In genomic region chr6:158464483-158464882, GRCh38 we compare ENCODE assay signal across 21 cellular contexts.
DNase-seq lines count a peak whose midpoint lies in the region; ATAC-seq and TF ChIP-seq lines count a peak whose summit lies in the region.
"Had no signal": no experiment of that assay in that cellular context is flagged by ENCODE, and none has a peak within 500 bp of the region (broad histone marks: within the 10 kb centered on the region; RNA-seq: fewer than 3 reads in every experiment).

No MANE protein-coding gene starts in this region.

- H4K20me1 ChIP-seq in GM23338 (replicated peaks; ENCODE audit: insufficient read depth), result 0 out of 2 replicates have a peak, but pooled peaks cover 3% of the 10 kb centered on the region
- H4K20me1 ChIP-seq: BLaER1 had no signal

- H3K9me3 ChIP-seq in NT2/D1 (ENCODE audit: insufficient read depth, low read length) (peaks cover 9% of the 10 kb centered on the region; the same call in 1 of the 2 replicates), vagina (no peaks in the 10 kb centered on the region), left lung (no peaks in the 10 kb centered on the region)
- H3K9me3 ChIP-seq: MG63 had no signal

- peak overlapping the region; percentile 50 for H3K4me2 ChIP-seq in GM23338
- H3K4me2 ChIP-seq: BLaER1 had no signal

- H3K36me3 ChIP-seq in GM23338 (ENCODE audit: insufficient read depth), result no peaks in the 10 kb centered on the region
- H3K36me3 ChIP-seq in NT2/D1 (ENCODE audit: insufficient read depth, insufficient read length, low read length), result peaks cover 4% of the 10 kb centered on the region
- H3K36me3 ChIP-seq in vagina, result peaks cover 0 to 6% of the 10 kb centered on the region in 2 donors
- peaks cover 0 to 5% of the 10 kb centered on the region in 2 donors for H3K36me3 ChIP-seq in left lung

- H3K4me3 ChIP-seq in GM23338 (peak overlapping the region; percentile 0; the same call in 1 of the 2 replicates), NT2/D1 (ENCODE audit: insufficient read length, low read depth) (no peak overlapping the region), vagina (no peak overlapping the region), left lung (no peak overlapping the region)
- H3K4me3 ChIP-seq: BLaER1, MG63 had no signal

- no peaks in the 10 kb centered on the region; the same call in 1 of the 2 replicates for H3F3A ChIP-seq in GM23338 (replicated peaks; ENCODE audit: low read depth)

- peaks cover 75% of the 10 kb centered on the region for H3K4me1 Mint-ChIP-seq in GM23338
- H3K4me1 Mint-ChIP-seq: CD4-positive, CD25-positive, alpha-beta regulatory T cell had no signal

- H3K4me1 ChIP-seq in GM23338 (ENCODE audit: insufficient read depth), result peaks cover 53% of the 10 kb centered on the region
- H3K4me1 ChIP-seq in NT2/D1 (ENCODE audit: insufficient read depth, insufficient read length), result no peaks in the 10 kb centered on the region
- H3K4me1 ChIP-seq in vagina, result no peaks in the 10 kb centered on the region
- H3K4me1 ChIP-seq in left lung, result no peaks in the 10 kb centered on the region
- H3K4me1 ChIP-seq: BLaER1 had no signal

- TF ChIP-seq CTCF in GM23338 (conservative IDR thresholded peaks at IDR 0.05; ENCODE audit: low read depth in 2 of 2) (0 out of 4 replicates have a peak, but pooled peaks of 1 of the 2 experiments have one; percentile 11), vagina (IDR thresholded peaks at IDR 0.05) (no peak), left lung (IDR thresholded peaks at IDR 0.05) (no peak), GM13976 (IDR thresholded peaks at IDR 0.05; ENCODE audit: borderline replicate concordance, control extremely low read depth, extremely low read depth, insufficient read depth, missing control alignments) (no peak)

- no peak overlapping the region for H2AFZ ChIP-seq in GM23338

- intact Hi-C loops in vagina (cut with DNase I), result no loop called here
- intact Hi-C loops in left lung (cut with DNase I), result no loop called here

- peak overlapping the region; percentile 15 for H3K27ac ChIP-seq in GM23338 (ENCODE audit: low read depth)
- H3K27ac ChIP-seq in vagina, result peak overlapping the region; percentile 10
- H3K27ac ChIP-seq in left lung, result no peak overlapping the region
- H3K27ac ChIP-seq: BLaER1, RWPE1 had no signal

- DNase-seq in GM23338 (ENCODE audit: low spot score) (peak; percentile 94), NT2/D1 (ENCODE audit: low read depth, low spot score) (peak; percentile 85), iPS DF 4.7 (ENCODE audit: extremely low read depth, low spot score) (peak; percentile 82), vagina (ENCODE audit: extremely low spot score in 2 of 2) (no peak), left lung (no peak), KBM-7 (no peak), GM13976 (ENCODE audit: low spot score) (no peak)
- DNase-seq: CD4-positive, CD25-positive, alpha-beta regulatory T cell; DMS153; DND-41; GOT3; MG63; NCI-H1694; NCI-H2029 treated with DMSO at 0.1 percent for 48 hours; NCI-H2227 treated with DMSO at 0.1 percent for 48 hours; NCI-H526 treated with DMSO at 0.1 percent for 48 hours; SHP77 had no signal

- H3K27me3 ChIP-seq in GM23338 (ENCODE audit: insufficient read depth), result peaks cover 42% of the 10 kb centered on the region
- H3K27me3 ChIP-seq in NT2/D1 (ENCODE audit: insufficient read depth, insufficient read length), result no peaks in the 10 kb centered on the region
- no peaks in the 10 kb centered on the region for H3K27me3 ChIP-seq in vagina
- H3K27me3 ChIP-seq in left lung, result no peaks in the 10 kb centered on the region
- H3K27me3 ChIP-seq: BLaER1, MG63 had no signal

- peak overlapping the region; percentile 70 for H3K27ac Mint-ChIP-seq in GM23338
- H3K27ac Mint-ChIP-seq: CD4-positive, CD25-positive, alpha-beta regulatory T cell had no signal

- in situ Hi-C loops in KBM-7 (cut with MboI; ENCODE audit: low pct_unique_long_range_greater_than_20kb, low sequenced_read_pairs) (no loop called here), GM13976 (cut with MboI; ENCODE audit: low sequenced_read_pairs, unreplicated experiment) (no loop called here)

- TF ChIP-seq POLR2A in vagina (IDR thresholded peaks at IDR 0.05), result no peak

- H3K27me3 Mint-ChIP-seq in GM23338 (ENCODE audit: insufficient read depth, low read depth, poor library complexity), result peaks cover 46% of the 10 kb centered on the region
- H3K27me3 Mint-ChIP-seq: CD4-positive, CD25-positive, alpha-beta regulatory T cell had no signal

- peak; percentile 90 for ATAC-seq in GM23338
- ATAC-seq in left lung, result no peak
- ATAC-seq: HepG2, Panc1 had no signal

- no peaks in the 10 kb centered on the region for H3K79me2 ChIP-seq in GM23338 (replicated peaks; ENCODE audit: insufficient read depth)

- H3K9ac ChIP-seq in NT2/D1 (ENCODE audit: insufficient read length, low read depth), result no peak overlapping the region
- H3K9ac ChIP-seq: BLaER1 had no signal

- H3K9me3 Mint-ChIP-seq in GM23338, result peaks cover 28% of the 10 kb centered on the region
- H3K9me3 Mint-ChIP-seq: CD4-positive, CD25-positive, alpha-beta regulatory T cell had no signal

- H3K4me3 Mint-ChIP-seq in GM23338, result peak overlapping the region; percentile 39
- H3K4me3 Mint-ChIP-seq: CD4-positive, CD25-positive, alpha-beta regulatory T cell had no signal

- peaks cover 40% of the 10 kb centered on the region for H3K36me3 Mint-ChIP-seq in GM23338 (ENCODE audit: low read depth)

- no peaks in the 10 kb centered on the region for H3K9me2 ChIP-seq in GM23338 (ENCODE audit: insufficient read depth)

TF ChIP-seq in GM23338, 12 proteins besides CTCF, POLR2A, EP300 and RAD21 (continues in another document):
- peak; percentile 92 for TF ChIP-seq NANOG (IDR thresholded peaks at IDR 0.05; ENCODE audit: borderline replicate concordance)
- TF ChIP-seq JUNB (IDR thresholded peaks at IDR 0.05; ENCODE audit: unreplicated experiment), result no peak
- TF ChIP-seq ZNF462 (CRISPR knock-in tag; IDR thresholded peaks at IDR 0.05), result peak; percentile 91
- TF ChIP-seq ETS1 (IDR thresholded peaks at IDR 0.05), result no peak

Comparison
In these comparisons a context has a peak if more than half of its experiments do, and no peak if none do; other contexts are left out.
1. DNase-seq: peak in GM23338 (single experiment), NT2/D1 (single experiment) and iPS DF 4.7 (single experiment); none in vagina (0 of 2), left lung (0 of 2), KBM-7 (single experiment) and GM13976 (single experiment).
2. H3K27ac ChIP-seq: peak in GM23338 (single experiment) and vagina (single experiment); none in left lung (0 of 2).